25 cellular contexts compared by ENCODE assay signal in genomic region chr2:114728372-114728771, GRCh38.
"Had no signal": no experiment of that assay in that cellular context is flagged by ENCODE, and none has a peak within 500 bp of the region (broad histone marks: within the 10 kb centered on the region; RNA-seq: fewer than 3 reads in every experiment).

No MANE protein-coding gene starts in this region.

- H3K4me1 ChIP-seq: stomach, suprapubic skin, testis, thyroid gland, tibial artery, tibial nerve, transverse colon, upper lobe of left lung, upper lobe of right lung, uterus, vagina had no signal

- FAIRE-seq: urothelium cell line had no signal

- H3K4me3 ChIP-seq: stomach, suprapubic skin, testis, thoracic aorta, thyroid gland, tibial artery, tibial nerve, transverse colon, upper lobe of left lung, upper lobe of right lung, uterus, vagina had no signal

- H3K27ac ChIP-seq: stomach, suprapubic skin, testis, thoracic aorta, thyroid gland, tibial artery, tibial nerve, transverse colon, upper lobe of left lung, upper lobe of right lung, uterus, vagina had no signal

- H3K27me3 ChIP-seq: stomach, suprapubic skin, testis, thyroid gland, tibial artery, tibial nerve, transverse colon, upper lobe of left lung, upper lobe of right lung, uterus, vagina had no signal

- DNase-seq: stimulated activated CD4-positive, alpha-beta T cell treated with anti-CD3 and anti-CD28 coated beads, Interleukin-2, amount 100 ng/mL, for 48 hours; stimulated activated CD4-positive, alpha-beta T cell treated with anti-CD3 and anti-CD28 coated beads, Interleukin-4, amount 100 ng/mL, for 1 hour; stimulated activated CD4-positive, alpha-beta T cell treated with anti-CD3 and anti-CD28 coated beads, Interleukin-4, amount 100 ng/mL, for 24 hours; stimulated activated CD4-positive, alpha-beta T cell treated with anti-CD3 and anti-CD28 coated beads, Interleukin-4, amount 100 ng/mL, for 4 hours; stimulated activated CD8-positive, alpha-beta memory T cell treated with anti-CD3 and anti-CD28 coated beads, Interleukin-4, amount 100 ng/mL, for 48 hours; stimulated activated naive B cell treated with anti-CD40 and anti-IgM and Interleukin-4, amounts not matched to agents 10 μg/mL and 1 μg/mL and 100 μg/mL, for 72 hours; stimulated activated naive CD4-positive, alpha-beta T cell; stimulated activated naive CD4-positive, alpha-beta T cell treated with Interleukin-2 at 50 U/mL for 16 hours; stimulated activated naive CD8-positive, alpha-beta T cell treated with anti-CD3 and anti-CD28 coated beads, Interleukin-15, amount 100 ng/mL, for 72 hours; stimulated activated naive CD8-positive, alpha-beta T cell treated with anti-CD3 and anti-CD28 coated beads, Interleukin-15, Interleukin-2, amounts not matched to agents 100 U/mL and 50 U/mL, for 24 hours; stomach; testis; thyroid gland; tibial artery; transverse colon; upper lobe of left lung; upper lobe of right lung; uterus had no signal

- H3K9me3 ChIP-seq: stomach, suprapubic skin, testis, thoracic aorta, thyroid gland, tibial artery, tibial nerve, transverse colon, upper lobe of left lung, upper lobe of right lung, uterus, vagina had no signal

- H3K36me3 ChIP-seq: stomach, suprapubic skin, thoracic aorta, thyroid gland, tibial artery, tibial nerve, transverse colon, upper lobe of left lung, upper lobe of right lung, uterus, vagina had no signal

- ATAC-seq: stimulated activated effector memory CD8-positive, alpha-beta T cell treated with anti-CD3 and anti-CD28 coated beads, Interleukin-12 subunit alpha, Interleukin-12 subunit beta, amount 100 ng/mL, for 72 hours; stimulated activated memory B cell treated with anti-CD40 and anti-IgM and Interleukin-4, amounts not matched to agents 10 μg/mL and 1 μg/mL and 100 μg/mL, for 72 hours; stimulated activated naive B cell treated with anti-CD40 and anti-IgM and Interleukin-4, amounts not matched to agents 10 μg/mL and 1 μg/mL and 100 μg/mL, for 72 hours; stimulated activated naive CD8-positive, alpha-beta T cell treated with anti-CD3 and anti-CD28 coated beads, Interleukin-15, amount 100 ng/mL, for 72 hours; stimulated activated naive CD8-positive, alpha-beta T cell treated with anti-CD3 and anti-CD28 coated beads, Interleukin-15, Interleukin-2, amounts not matched to agents 100 U/mL and 50 U/mL, for 24 hours; upper lobe of right lung had no signal
